In the genomic region with DNA sequence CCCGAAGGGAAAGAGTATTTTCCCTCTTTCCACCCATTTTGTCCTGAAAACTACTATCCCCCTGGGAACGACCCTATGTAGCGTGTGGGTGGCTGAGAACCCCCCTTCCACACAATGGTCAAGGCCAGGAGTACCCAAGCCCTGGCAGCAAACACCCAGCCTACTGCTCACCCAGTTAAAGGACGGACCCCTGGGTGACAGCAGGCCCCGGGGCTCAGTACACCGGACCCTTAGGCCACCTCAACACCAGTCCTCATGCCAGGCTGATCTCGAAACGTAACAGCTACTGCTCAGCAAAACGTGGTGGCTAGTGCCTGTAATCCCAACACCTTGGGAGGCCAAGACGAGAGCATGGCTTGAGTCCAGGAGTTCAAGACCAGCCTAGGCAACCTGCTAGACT, we compare ENCODE assay signal across 9 cellular contexts. TPM values are rescaled to one million over a fixed set of nuclear protein-coding genes. Genes with fewer than 3 reads are reported as not detected.
A peak's percentile ranks its signal among the peaks of the same experiment; 100 is the strongest.
DNase-seq lines count a peak whose midpoint lies in the region; ATAC-seq and TF ChIP-seq lines count a peak whose summit lies in the region.
"Had no signal": no experiment of that assay in that cellular context is flagged by ENCODE, and none has a peak within 500 bp of the region (broad histone marks: within the 10 kb centered on the region; RNA-seq: fewer than 3 reads in every experiment).

No MANE protein-coding gene starts in this region.

- peak overlapping the region; percentile 58 to 96 for H3K4me3 ChIP-seq in foreskin fibroblast (ENCODE audit: low read depth in 1 of 2, low read length in 2 of 2)
- peak overlapping the region; percentile 92 to 100 (median 98) for H3K4me3 ChIP-seq in stomach

- H3K27ac Mint-ChIP-seq in activated naive CD4-positive, alpha-beta T cell treated with anti-CD3 and anti-CD28 coated beads, Interleukin-2, amount 50 U/mL, for 24 hours: no peak overlapping the region
- no peak overlapping the region for H3K27ac Mint-ChIP-seq in WTC11

- H3K27me3 ChIP-seq in stomach: peaks cover 0 to 27% (median 19%) of the 10 kb centered on the region in 3 donors
- H3K27me3 ChIP-seq: Peyer's patch had no signal

- POLR2A ChIA-PET in WTC11 (lab: Charles Lee): interaction anchor here (0.8 kb wide), 1 partner anchor 19 kb away, joined by 4 read pairs; no protein-coding TSS in a partner anchor

- H3K36me3 ChIP-seq in stomach: no peaks in the 10 kb centered on the region
- H3K36me3 ChIP-seq: Peyer's patch had no signal

- CTCF ChIA-PET in WTC11 (lab: Charles Lee): interaction anchor here (0.8 to 1.6 kb wide), 3 partner anchors 16 to 74 kb away, joined by 3 to 5 read pairs (median 4); no protein-coding TSS in a partner anchor

- H3K36me3 Mint-ChIP-seq in activated naive CD4-positive, alpha-beta T cell treated with anti-CD3 and anti-CD28 coated beads, Interleukin-2, amount 50 U/mL, for 24 hours: peaks cover 2% of the 10 kb centered on the region
- no peaks in the 10 kb centered on the region; the same call in 1 of the 2 replicates for H3K36me3 Mint-ChIP-seq in WTC11

- intact Hi-C loops in stomach (cut with DNase I; ENCODE audit: low total_unique reads): no loop called here

- TF ChIP-seq CTCF in WTC11 (IDR thresholded peaks at IDR 0.05) (no peak), foreskin fibroblast (IDR thresholded peaks at IDR 0.05; ENCODE audit: low read depth, low read length) (no peak), stomach (IDR thresholded peaks at IDR 0.05) (no peak)

- H3K4me1 ChIP-seq in stomach: peaks cover 39 to 68% (median 54%) of the 10 kb centered on the region in 4 donors

- no peak for DNase-seq in activated naive CD4-positive, alpha-beta T cell (lab: John Stamatoyannopoulos, UW)
- DNase-seq in WTC11 (ENCODE audit: low spot score) (no peak), foreskin fibroblast (no peak), stomach (no peak), SKM-1 treated with dmso at 0.1 percent for 144 hours (lab: John Stamatoyannopoulos, UW; ENCODE audit: unreplicated experiment) (no peak)
- DNase-seq in activated effector memory CD4-positive, alpha-beta T cell treated with anti-CD3 and anti-CD28 coated beads, Interleukin-2, amount 50 U/mL, for 16 hours: no peak
- DNase-seq: Peyer's patch had no signal

- peaks cover 44% of the 10 kb centered on the region for H3K4me1 Mint-ChIP-seq in activated naive CD4-positive, alpha-beta T cell treated with anti-CD3 and anti-CD28 coated beads, Interleukin-2, amount 50 U/mL, for 24 hours
- H3K4me1 Mint-ChIP-seq in WTC11: peaks cover 30% of the 10 kb centered on the region

- WGBS in stomach, 5 donors: 82 to 88% (median 86%) methylated on average over 9 to 10 of the region's 10 CpGs

- H3K9me3 ChIP-seq in stomach: no peaks in the 10 kb centered on the region
- H3K9me3 ChIP-seq: Peyer's patch had no signal

- H3K27me3 Mint-ChIP-seq in activated naive CD4-positive, alpha-beta T cell treated with anti-CD3 and anti-CD28 coated beads, Interleukin-2, amount 50 U/mL, for 24 hours: peaks cover 8% of the 10 kb centered on the region
- H3K27me3 Mint-ChIP-seq in WTC11 (ENCODE audit: low read depth): peaks cover 35% of the 10 kb centered on the region

- no peak for TF ChIP-seq EP300 in stomach (IDR thresholded peaks at IDR 0.05)

- peak overlapping the region; percentile 93 for H3K4me3 Mint-ChIP-seq in activated naive CD4-positive, alpha-beta T cell treated with anti-CD3 and anti-CD28 coated beads, Interleukin-2, amount 50 U/mL, for 24 hours
- peak overlapping the region; percentile 94 for H3K4me3 Mint-ChIP-seq in WTC11

- no peaks in the 10 kb centered on the region for H3K9me3 Mint-ChIP-seq in activated naive CD4-positive, alpha-beta T cell treated with anti-CD3 and anti-CD28 coated beads, Interleukin-2, amount 50 U/mL, for 24 hours
- no peaks in the 10 kb centered on the region for H3K9me3 Mint-ChIP-seq in WTC11

- H3K27ac ChIP-seq in stomach: no peak overlapping the region

- ATAC-seq in WTC11: no peak
- ATAC-seq in GM19463 (IDR thresholded peaks at IDR 0.05; ENCODE audit: unreplicated experiment): no peak

- TF ChIP-seq POLR2A in stomach (IDR thresholded peaks at IDR 0.05): no peak

TF ChIP-seq in WTC11, 78 proteins besides CTCF, POLR2A, EP300 and RAD21 (continues in another document):
- TF ChIP-seq, protein P1, sequence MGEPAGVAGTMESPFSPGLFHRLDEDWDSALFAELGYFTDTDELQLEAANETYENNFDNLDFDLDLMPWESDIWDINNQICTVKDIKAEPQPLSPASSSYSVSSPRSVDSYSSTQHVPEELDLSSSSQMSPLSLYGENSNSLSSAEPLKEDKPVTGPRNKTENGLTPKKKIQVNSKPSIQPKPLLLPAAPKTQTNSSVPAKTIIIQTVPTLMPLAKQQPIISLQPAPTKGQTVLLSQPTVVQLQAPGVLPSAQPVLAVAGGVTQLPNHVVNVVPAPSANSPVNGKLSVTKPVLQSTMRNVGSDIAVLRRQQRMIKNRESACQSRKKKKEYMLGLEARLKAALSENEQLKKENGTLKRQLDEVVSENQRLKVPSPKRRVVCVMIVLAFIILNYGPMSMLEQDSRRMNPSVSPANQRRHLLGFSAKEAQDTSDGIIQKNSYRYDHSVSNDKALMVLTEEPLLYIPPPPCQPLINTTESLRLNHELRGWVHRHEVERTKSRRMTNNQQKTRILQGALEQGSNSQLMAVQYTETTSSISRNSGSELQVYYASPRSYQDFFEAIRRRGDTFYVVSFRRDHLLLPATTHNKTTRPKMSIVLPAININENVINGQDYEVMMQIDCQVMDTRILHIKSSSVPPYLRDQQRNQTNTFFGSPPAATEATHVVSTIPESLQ (CRISPR knock-in tag; IDR thresholded peaks at IDR 0.05): no peak
- TF ChIP-seq KAT7 (CRISPR knock-in tag; IDR thresholded peaks at IDR 0.05; ENCODE audit: borderline replicate concordance): no peak
- TF ChIP-seq, protein P2, sequence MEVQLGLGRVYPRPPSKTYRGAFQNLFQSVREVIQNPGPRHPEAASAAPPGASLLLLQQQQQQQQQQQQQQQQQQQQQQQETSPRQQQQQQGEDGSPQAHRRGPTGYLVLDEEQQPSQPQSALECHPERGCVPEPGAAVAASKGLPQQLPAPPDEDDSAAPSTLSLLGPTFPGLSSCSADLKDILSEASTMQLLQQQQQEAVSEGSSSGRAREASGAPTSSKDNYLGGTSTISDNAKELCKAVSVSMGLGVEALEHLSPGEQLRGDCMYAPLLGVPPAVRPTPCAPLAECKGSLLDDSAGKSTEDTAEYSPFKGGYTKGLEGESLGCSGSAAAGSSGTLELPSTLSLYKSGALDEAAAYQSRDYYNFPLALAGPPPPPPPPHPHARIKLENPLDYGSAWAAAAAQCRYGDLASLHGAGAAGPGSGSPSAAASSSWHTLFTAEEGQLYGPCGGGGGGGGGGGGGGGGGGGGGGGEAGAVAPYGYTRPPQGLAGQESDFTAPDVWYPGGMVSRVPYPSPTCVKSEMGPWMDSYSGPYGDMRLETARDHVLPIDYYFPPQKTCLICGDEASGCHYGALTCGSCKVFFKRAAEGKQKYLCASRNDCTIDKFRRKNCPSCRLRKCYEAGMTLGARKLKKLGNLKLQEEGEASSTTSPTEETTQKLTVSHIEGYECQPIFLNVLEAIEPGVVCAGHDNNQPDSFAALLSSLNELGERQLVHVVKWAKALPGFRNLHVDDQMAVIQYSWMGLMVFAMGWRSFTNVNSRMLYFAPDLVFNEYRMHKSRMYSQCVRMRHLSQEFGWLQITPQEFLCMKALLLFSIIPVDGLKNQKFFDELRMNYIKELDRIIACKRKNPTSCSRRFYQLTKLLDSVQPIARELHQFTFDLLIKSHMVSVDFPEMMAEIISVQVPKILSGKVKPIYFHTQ (CRISPR knock-in tag; IDR thresholded peaks at IDR 0.05): no peak
- TF ChIP-seq, protein P3, sequence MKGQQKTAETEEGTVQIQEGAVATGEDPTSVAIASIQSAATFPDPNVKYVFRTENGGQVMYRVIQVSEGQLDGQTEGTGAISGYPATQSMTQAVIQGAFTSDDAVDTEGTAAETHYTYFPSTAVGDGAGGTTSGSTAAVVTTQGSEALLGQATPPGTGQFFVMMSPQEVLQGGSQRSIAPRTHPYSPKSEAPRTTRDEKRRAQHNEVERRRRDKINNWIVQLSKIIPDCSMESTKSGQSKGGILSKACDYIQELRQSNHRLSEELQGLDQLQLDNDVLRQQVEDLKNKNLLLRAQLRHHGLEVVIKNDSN (CRISPR knock-in tag; IDR thresholded peaks at IDR 0.05): no peak
- TF ChIP-seq ZNF671 (CRISPR knock-in tag; IDR thresholded peaks at IDR 0.05): no peak
- TF ChIP-seq NFATC4 (CRISPR knock-in tag; IDR thresholded peaks at IDR 0.05): no peak
- TF ChIP-seq GTF2I (CRISPR knock-in tag; conservative IDR thresholded peaks at IDR 0.05): no peak
- TF ChIP-seq, protein P4, sequence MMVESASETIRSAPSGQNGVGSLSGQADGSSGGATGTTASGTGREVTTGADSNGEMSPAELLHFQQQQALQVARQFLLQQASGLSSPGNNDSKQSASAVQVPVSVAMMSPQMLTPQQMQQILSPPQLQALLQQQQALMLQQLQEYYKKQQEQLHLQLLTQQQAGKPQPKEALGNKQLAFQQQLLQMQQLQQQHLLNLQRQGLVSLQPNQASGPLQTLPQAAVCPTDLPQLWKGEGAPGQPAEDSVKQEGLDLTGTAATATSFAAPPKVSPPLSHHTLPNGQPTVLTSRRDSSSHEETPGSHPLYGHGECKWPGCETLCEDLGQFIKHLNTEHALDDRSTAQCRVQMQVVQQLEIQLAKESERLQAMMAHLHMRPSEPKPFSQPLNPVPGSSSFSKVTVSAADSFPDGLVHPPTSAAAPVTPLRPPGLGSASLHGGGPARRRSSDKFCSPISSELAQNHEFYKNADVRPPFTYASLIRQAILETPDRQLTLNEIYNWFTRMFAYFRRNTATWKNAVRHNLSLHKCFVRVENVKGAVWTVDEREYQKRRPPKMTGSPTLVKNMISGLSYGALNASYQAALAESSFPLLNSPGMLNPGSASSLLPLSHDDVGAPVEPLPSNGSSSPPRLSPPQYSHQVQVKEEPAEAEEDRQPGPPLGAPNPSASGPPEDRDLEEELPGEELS (CRISPR knock-in tag; IDR thresholded peaks at IDR 0.05): no peak
- TF ChIP-seq, protein P5, sequence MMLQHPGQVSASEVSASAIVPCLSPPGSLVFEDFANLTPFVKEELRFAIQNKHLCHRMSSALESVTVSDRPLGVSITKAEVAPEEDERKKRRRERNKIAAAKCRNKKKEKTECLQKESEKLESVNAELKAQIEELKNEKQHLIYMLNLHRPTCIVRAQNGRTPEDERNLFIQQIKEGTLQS (CRISPR knock-in tag; conservative IDR thresholded peaks at IDR 0.05): no peak
- TF ChIP-seq ZNF219 (CRISPR knock-in tag; IDR thresholded peaks at IDR 0.05; ENCODE audit: borderline replicate concordance): no peak

RNA-seq across cellular contexts. Expression of a gene that starts 1.4 kb away (rescaled TPM):
- total RNA-seq in WTC11 (2021) (48.6 to 55.7 TPM (median 55.4 TPM) in 3 replicates), stomach (10 to 100 TPM; 19.8 to 61.7 (median 33.3) TPM)
- 10 to 100 TPM in 2 of 3 donors, 1 to 10 TPM in 1; 8.8 to 14.1 (median 10.5) TPM for polyA plus RNA-seq in stomach

RNA-seq across cellular contexts. Expression of a gene that starts 2.1 kb away (rescaled TPM):
- total RNA-seq in WTC11 (2021): 0.24 to 0.41 TPM (median 0.37 TPM) in 3 replicates
- 1 to 10 TPM in 1 of 5 donors, under 1 TPM in 1, not detected in 3; 0.73 to 1.2 TPM for total RNA-seq in stomach
- polyA plus RNA-seq in stomach: under 1 TPM; 0.15 to 0.19 (median 0.18) TPM

RNA-seq across cellular contexts. Expression of a gene that starts 18.0 kb away (rescaled TPM):
- total RNA-seq in WTC11 (2021) (2.4 to 3.0 TPM (median 2.7 TPM) in 3 replicates), stomach (10 to 100 TPM in 2 of 5 donors, 1 to 10 TPM in 2, not detected in 1; 2.0 to 19.2 (median 9.3) TPM)
- polyA plus RNA-seq in stomach: 1 to 10 TPM; 6.9 to 8.8 (median 7.8) TPM

RNA-seq across cellular contexts. Expression of a gene that starts 46.0 kb away (rescaled TPM):
- total RNA-seq in WTC11 (2021) (1.3 to 1.8 TPM (median 1.6 TPM) in 3 replicates), stomach (under 1 TPM in 1 of 5 donors, not detected in 4; 0.73 TPM)
- under 1 TPM in 1 of 3 donors, not detected in 2; 0.03 TPM for polyA plus RNA-seq in stomach
